1 cellular context compared by ENCODE assay signal in genomic region chr6:155040154-155040553, GRCh38.
TF ChIP-seq lines count a peak whose summit lies in the region.

No MANE protein-coding gene starts in this region.

TF ChIP-seq in H1, 55 proteins besides CTCF, POLR2A, EP300 and RAD21:
- TF ChIP-seq CREB1 (IDR thresholded peaks at IDR 0.05) (no peak), SUZ12 (IDR thresholded peaks at IDR 0.05; ENCODE audit: low read length) (no peak), YY1 (IDR thresholded peaks at IDR 0.05; ENCODE audit: low read depth, low read length) (peak; percentile 36; the same call in 1 of the 2 replicates), NANOG (IDR thresholded peaks at IDR 0.05; ENCODE audit: insufficient read depth, low read depth, low read length, poor library complexity, severe bottlenecking) (peak; percentile 69), CHD1 (IDR thresholded peaks at IDR 0.05; ENCODE audit: low read depth, low read length) (no peak)
TF ChIP-seq in H1: peak in this region for 2.
